Comparison of ENCODE assay signal across 1 cellular context in genomic region chr17:76107507-76107906, GRCh38.
TF ChIP-seq lines count a peak whose summit lies in the region.

No MANE protein-coding gene starts in this region.

TF ChIP-seq in GM12878, 131 proteins besides CTCF, POLR2A, EP300 and RAD21:
- no peak for TF ChIP-seq CBX3 (IDR thresholded peaks at IDR 0.05; ENCODE audit: borderline replicate concordance, low read depth)
- no peak for TF ChIP-seq EGR1 (IDR thresholded peaks at IDR 0.05; ENCODE audit: borderline replicate concordance in 1 of 2, low read depth in 2 of 2, low read length in 2 of 2)
